Comparison of ENCODE assay signal across 9 cellular contexts in genomic region chr3:186097663-186098451, GRCh38. TPM values are rescaled to one million over a fixed set of nuclear protein-coding genes. Genes with fewer than 3 reads are reported as not detected.
DNase-seq lines count a peak whose midpoint lies in the region; FAIRE-seq and TF ChIP-seq lines count a peak whose summit lies in the region.
"Had no signal": no experiment of that assay in that cellular context is flagged by ENCODE, and none has a peak within 500 bp of the region (broad histone marks: within the 10 kb centered on the region; RNA-seq: fewer than 3 reads in every experiment).

No MANE protein-coding gene starts in this region.

- H3K27me3 Mint-ChIP-seq in activated CD4-positive, alpha-beta T cell treated with anti-CD3 and anti-CD28 coated beads, Interleukin-2, amount 10 ng/mL, durations not matched to agents 24 days and 14 days, result peaks cover 76% of the 10 kb centered on the region

- H3K4me2 ChIP-seq in smooth muscle cell, result peak overlapping the region; percentile 88

- H3K4me3 Mint-ChIP-seq in activated CD4-positive, alpha-beta T cell treated with anti-CD3 and anti-CD28 coated beads, Interleukin-2, amount 10 ng/mL, durations not matched to agents 24 days and 14 days, result no peak overlapping the region
- H3K4me3 Mint-ChIP-seq: CD4-positive, CD25-positive, alpha-beta regulatory T cell had no signal

- peaks cover 35% of the 10 kb centered on the region for H3K4me1 ChIP-seq in smooth muscle cell (ENCODE audit: low read depth)

- H3K36me3 Mint-ChIP-seq in activated CD4-positive, alpha-beta T cell treated with anti-CD3 and anti-CD28 coated beads, Interleukin-2, amount 10 ng/mL, durations not matched to agents 24 days and 14 days (ENCODE audit: low read depth), result no peaks in the 10 kb centered on the region
- H3K36me3 Mint-ChIP-seq: CD4-positive, CD25-positive, alpha-beta regulatory T cell had no signal

- FAIRE-seq in RCC 7860 (lab: Jason Lieb, UNC), result no peak

- no peaks in the 10 kb centered on the region for H3K36me3 ChIP-seq in kidney epithelial cell (ENCODE audit: control insufficient read depth, insufficient read depth, low read length)
- H3K36me3 ChIP-seq in smooth muscle cell (ENCODE audit: low read depth), result no peaks in the 10 kb centered on the region

- H3K27ac ChIP-seq in coronary artery (peak overlapping the region in 1 of 2 donors; percentile 0), smooth muscle cell (ENCODE audit: low read depth) (peak overlapping the region; percentile 30)

- H3K9ac ChIP-seq in smooth muscle cell (ENCODE audit: low read depth), result peak overlapping the region; percentile 8

- peaks cover 18% of the 10 kb centered on the region for H3F3A ChIP-seq in smooth muscle cell (ENCODE audit: low read depth)

- intact Hi-C loops in activated CD4-positive, alpha-beta T cell treated with anti-CD3 and anti-CD28 coated beads, Interleukin-2, amount 10 ng/mL, durations not matched to agents 24 days and 14 days (cut with micrococcal nuclease), result no loop called here

- peaks cover 2% of the 10 kb centered on the region for H3K4me1 Mint-ChIP-seq in activated CD4-positive, alpha-beta T cell treated with anti-CD3 and anti-CD28 coated beads, Interleukin-2, amount 10 ng/mL, durations not matched to agents 24 days and 14 days

- peaks cover 29% of the 10 kb centered on the region for H4K20me1 ChIP-seq in smooth muscle cell (ENCODE audit: low read depth)

- H3K9me3 Mint-ChIP-seq in activated CD4-positive, alpha-beta T cell treated with anti-CD3 and anti-CD28 coated beads, Interleukin-2, amount 10 ng/mL, durations not matched to agents 24 days and 14 days, result no peaks in the 10 kb centered on the region

- H3K27me3 ChIP-seq in kidney epithelial cell (ENCODE audit: control insufficient read depth, insufficient read depth, low read length) (no peaks in the 10 kb centered on the region), smooth muscle cell (ENCODE audit: low read depth) (no peaks in the 10 kb centered on the region)

- DNase-seq in activated CD4-positive, alpha-beta T cell treated with anti-CD3 and anti-CD28 coated beads, Interleukin-2, amount 10 ng/mL, durations not matched to agents 24 days and 14 days, result peak; percentile 53
- DNase-seq in activated CD4-positive, alpha-beta T cell treated with anti-CD3 and anti-CD28 coated beads for 1 hour, result no peak
- DNase-seq in NCI-H526 treated with DMSO at 0.1 percent for 48 hours (lab: John Stamatoyannopoulos, UW) (peak; percentile 80), coronary artery (ENCODE audit: low spot score) (no peak), kidney epithelial cell (ENCODE audit: low read depth) (peak; percentile 73), smooth muscle cell (lab: John Stamatoyannopoulos, UW; ENCODE audit: unreplicated experiment) (peak; percentile 22), RCC 7860 (ENCODE audit: low spot score) (no peak), 8988T (no peak)
- DNase-seq: CD4-positive, CD25-positive, alpha-beta regulatory T cell had no signal

- TF ChIP-seq CTCF in coronary artery (IDR thresholded peaks at IDR 0.05) (no peak), kidney epithelial cell (IDR thresholded peaks at IDR 0.05; ENCODE audit: insufficient read depth, low read length, poor library complexity, severe bottlenecking) (no peak), smooth muscle cell (IDR thresholded peaks at IDR 0.05; ENCODE audit: borderline replicate concordance, insufficient read depth, poor library complexity, severe bottlenecking) (no peak)

- peaks cover 5% of the 10 kb centered on the region for H3K79me2 ChIP-seq in smooth muscle cell (ENCODE audit: low read depth)

- H3K9me3 ChIP-seq in smooth muscle cell (replicated peaks; ENCODE audit: low read depth), result no peaks in the 10 kb centered on the region

- H3K27ac Mint-ChIP-seq in activated CD4-positive, alpha-beta T cell treated with anti-CD3 and anti-CD28 coated beads, Interleukin-2, amount 10 ng/mL, durations not matched to agents 24 days and 14 days, result no peak overlapping the region
- H3K27ac Mint-ChIP-seq: CD4-positive, CD25-positive, alpha-beta regulatory T cell had no signal

- no peak overlapping the region for H2AFZ ChIP-seq in smooth muscle cell (ENCODE audit: low read depth)

- peak overlapping the region; percentile 66 for H3K4me3 ChIP-seq in coronary artery
- peak overlapping the region; percentile 26 for H3K4me3 ChIP-seq in kidney epithelial cell (ENCODE audit: low read depth, low read length)
- H3K4me3 ChIP-seq in smooth muscle cell, result peak overlapping the region; percentile 54

- WGBS in smooth muscle cell (ENCODE audit: low lambda C conversion rate), result 1% methylated on average over 16 of the region's 16 CpGs

RNA-seq across cellular contexts. Expression of gene ETV5, which starts 11.0 kb away (rescaled TPM):
- 2.2 and 2.5 TPM in 2 replicates for total RNA-seq in activated CD4-positive, alpha-beta T cell treated with anti-CD3 and anti-CD28 coated beads, Interleukin-2, amount 10 ng/mL, durations not matched to agents 24 days and 14 days
- total RNA-seq in kidney epithelial cell (33.1 and 43.1 TPM in 2 replicates), smooth muscle cell (29.8 and 51.8 TPM in 2 replicates)
- polyA plus RNA-seq in smooth muscle cell, result 23.3 and 32.6 TPM in 2 replicates
- total RNA-seq: CD4-positive, CD25-positive, alpha-beta regulatory T cell had no signal

Comparison
In these comparisons a context has a peak if more than half of its experiments do, and no peak if none do; other contexts are left out.
1. DNase-seq: peak in activated CD4-positive, alpha-beta T cell treated with anti-CD3 and anti-CD28 coated beads, Interleukin-2, amount 10 ng/mL, durations not matched to agents 24 days and 14 days (single experiment), NCI-H526 treated with DMSO at 0.1 percent for 48 hours (single experiment), kidney epithelial cell (single experiment) and smooth muscle cell (single experiment); none in activated CD4-positive, alpha-beta T cell treated with anti-CD3 and anti-CD28 coated beads for 1 hour (single experiment), coronary artery (single experiment), RCC 7860 (single experiment) and 8988T (single experiment).
2. Peak in every context shown above with its lines, with median percentiles within 50 percentile points of each other: H3K4me3 ChIP-seq.